9 cellular contexts compared by ENCODE assay signal in genomic region chr20:11159728-11160127, GRCh38.
DNase-seq lines count a peak whose midpoint lies in the region; ATAC-seq and TF ChIP-seq lines count a peak whose summit lies in the region.
"Had no signal": no experiment of that assay in that cellular context is flagged by ENCODE, and none has a peak within 500 bp of the region (broad histone marks: within the 10 kb centered on the region; RNA-seq: fewer than 3 reads in every experiment).

No MANE protein-coding gene starts in this region.

- H3K36me3 Mint-ChIP-seq in T-helper 2 cell treated with Interferon-gamma antibody and Interleukin-4, amounts not matched to agents 5 μg/mL and 100 μg/mL, for 36 hours (ENCODE audit: low read depth) = no peaks in the 10 kb centered on the region

- 7 to 17% (median 11%) methylated on average over 6 of the region's 6 CpGs for WGBS in heart left ventricle, 4 donors
- 40% methylated on average over 6 of the region's 6 CpGs for WGBS in prostate gland

- H3K27ac ChIP-seq in ascending aorta (peak overlapping the region; percentile 42 to 67), heart left ventricle (peak overlapping the region in 11 of 12 donors; percentile 0 to 63 (median 53)), prostate gland (peak overlapping the region; percentile 28 to 42)

- H3K4me3 Mint-ChIP-seq in T-helper 2 cell treated with Interferon-gamma antibody and Interleukin-4, amounts not matched to agents 5 μg/mL and 100 μg/mL, for 36 hours = no peak overlapping the region

- H3K4me1 ChIP-seq in ascending aorta (peaks cover 0 to 13% of the 10 kb centered on the region in 2 donors), heart left ventricle (peaks cover 0 to 29% (median 16%) of the 10 kb centered on the region in 12 donors), prostate gland (replicated peaks) (no peaks in the 10 kb centered on the region)

- H3K27me3 Mint-ChIP-seq in T-helper 2 cell treated with Interferon-gamma antibody and Interleukin-4, amounts not matched to agents 5 μg/mL and 100 μg/mL, for 36 hours (ENCODE audit: low read depth) = no peaks in the 10 kb centered on the region

- intact Hi-C loops in ascending aorta (cut with DNase I) (no loop called here), heart left ventricle (cut with DNase I) (loop anchor here in 1 of 10 donors (10.0 kb wide), 1 partner anchor 105 kb away; no protein-coding TSS in a partner anchor), prostate gland (cut with DNase I) (no loop called here)

- DNase-seq in CD1c-positive myeloid dendritic cell (ENCODE audit: extremely low spot score) = peak; percentile 73
- DNase-seq in ascending aorta (ENCODE audit: low spot score in 2 of 2) = no peak
- peak in 2 of 5 donors; percentile 20 to 23 for DNase-seq in heart left ventricle
- no peak for DNase-seq in prostate gland (ENCODE audit: low spot score)
- no peak for DNase-seq in activated CD8-positive, alpha-beta memory T cell treated with anti-CD3 and anti-CD28 coated beads, Interleukin-2, amount 50 U/mL, for 48 hours
- no peak for DNase-seq in T-helper 2 cell treated with Interferon-gamma antibody and Interleukin-4, amounts not matched to agents 5 μg/mL and 100 μg/mL, for 36 hours (ENCODE audit: low spot score)
- DNase-seq in DMS79 (lab: John Stamatoyannopoulos, UW) = no peak
- DNase-seq: NCI-H446 treated with DMSO at 0.1 percent for 48 hours had no signal

- H3K27ac Mint-ChIP-seq in T-helper 2 cell treated with Interferon-gamma antibody and Interleukin-4, amounts not matched to agents 5 μg/mL and 100 μg/mL, for 36 hours = no peak overlapping the region

- H3K9me3 ChIP-seq in ascending aorta (no peaks in the 10 kb centered on the region), heart left ventricle (no peaks in the 10 kb centered on the region), prostate gland (no peaks in the 10 kb centered on the region)

- H3K4me3 ChIP-seq in ascending aorta (no peak overlapping the region), heart left ventricle (no peak overlapping the region), prostate gland (no peak overlapping the region)

- no peaks in the 10 kb centered on the region for H3K9me3 Mint-ChIP-seq in T-helper 2 cell treated with Interferon-gamma antibody and Interleukin-4, amounts not matched to agents 5 μg/mL and 100 μg/mL, for 36 hours

- H3K36me3 ChIP-seq in ascending aorta (no peaks in the 10 kb centered on the region), heart left ventricle (no peaks in the 10 kb centered on the region), prostate gland (no peaks in the 10 kb centered on the region)

- ATAC-seq in heart left ventricle = peak; percentile 68 to 91 (median 74)
- no peak for ATAC-seq in GM21737 (IDR thresholded peaks at IDR 0.05; ENCODE audit: unreplicated experiment)

- H3K4me1 Mint-ChIP-seq in T-helper 2 cell treated with Interferon-gamma antibody and Interleukin-4, amounts not matched to agents 5 μg/mL and 100 μg/mL, for 36 hours (ENCODE audit: low read depth) = no peaks in the 10 kb centered on the region

- TF ChIP-seq CTCF in ascending aorta (IDR thresholded peaks at IDR 0.05) (no peak), heart left ventricle (IDR thresholded peaks at IDR 0.05) (no peak), prostate gland (IDR thresholded peaks at IDR 0.05) (no peak)

- H3K27me3 ChIP-seq in ascending aorta (no peaks in the 10 kb centered on the region), heart left ventricle (no peaks in the 10 kb centered on the region), prostate gland (replicated peaks; ENCODE audit: insufficient read depth) (no peaks in the 10 kb centered on the region)

- TF ChIP-seq POLR2A in heart left ventricle (IDR thresholded peaks at IDR 0.05) (no peak), prostate gland (IDR thresholded peaks at IDR 0.05) (no peak)
